Comparison of ENCODE assay signal across 21 cellular contexts in the genomic region with DNA sequence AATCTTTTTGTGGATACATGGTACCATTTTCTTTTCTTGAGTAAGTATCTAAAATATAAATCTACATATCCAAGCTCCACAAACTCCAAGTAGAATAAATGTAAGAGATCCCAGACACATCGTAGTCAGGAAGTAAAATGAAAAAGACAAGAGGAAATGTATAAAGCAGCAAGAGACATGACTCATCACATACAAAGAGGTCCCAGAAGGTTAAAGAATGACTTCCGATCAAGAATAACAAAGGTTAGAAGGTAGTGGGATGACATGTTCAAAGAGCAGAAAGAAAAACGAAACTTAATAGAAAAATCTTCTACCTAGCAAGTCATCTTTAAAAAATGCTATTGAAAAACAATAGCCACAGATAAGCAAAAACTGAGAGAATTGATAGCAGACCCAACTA.
A peak's percentile ranks its signal among the peaks of the same experiment; 100 is the strongest.
DNase-seq lines count a peak whose midpoint lies in the region; FAIRE-seq and TF ChIP-seq lines count a peak whose summit lies in the region.
"Had no signal": no experiment of that assay in that cellular context is flagged by ENCODE, and none has a peak within 500 bp of the region (broad histone marks: within the 10 kb centered on the region; RNA-seq: fewer than 3 reads in every experiment).

No MANE protein-coding gene starts in this region.

- no peak overlapping the region for H3K4me3 Mint-ChIP-seq in nephron progenitor cell

- H3K27ac Mint-ChIP-seq in nephron progenitor cell, result no peak overlapping the region

- CTCF ChIA-PET in A673 (lab: Charles Lee), result interaction anchor here (0.6 kb wide), 1 partner anchor 144 kb away, joined by 3 read pairs; no protein-coding TSS in a partner anchor

- no peak for FAIRE-seq in GM12891 (lab: Jason Lieb, UNC)
- FAIRE-seq: GM19239, HTR-8/SVneo had no signal

- POLR2A ChIA-PET in A673 (lab: Charles Lee; ENCODE audit: low non-redundant PET), result no interaction called here

- H3K36me3 ChIP-seq in A673 (ENCODE audit: insufficient read depth, low read length, poor library complexity, severe bottlenecking), result no peaks in the 10 kb centered on the region
- H3K36me3 ChIP-seq: Peyer's patch had no signal

- H3K36me3 Mint-ChIP-seq in nephron progenitor cell (ENCODE audit: low read depth), result peaks cover 7% of the 10 kb centered on the region

- H3K4me1 Mint-ChIP-seq in nephron progenitor cell, result no peaks in the 10 kb centered on the region

- H3K4me3 ChIP-seq in A673 (ENCODE audit: low read depth, low read length, poor library complexity, severe bottlenecking) (no peak overlapping the region), NB4 (ENCODE audit: low read depth, low read length) (no peak overlapping the region)
- H3K4me3 ChIP-seq: Peyer's patch had no signal

- peaks cover 28% of the 10 kb centered on the region for H3K9me3 Mint-ChIP-seq in nephron progenitor cell

- TF ChIP-seq CTCF in A673 (conservative IDR thresholded peaks at IDR 0.05; ENCODE audit: low read depth, low read length), result no peak
- no peak for TF ChIP-seq CTCF in NB4 (IDR thresholded peaks at IDR 0.05; ENCODE audit: low read depth, low read length)
- no peak for TF ChIP-seq CTCF in nephron progenitor cell (IDR thresholded peaks at IDR 0.05)

- H3K27ac ChIP-seq in A673 (ENCODE audit: low read depth, low read length, poor library complexity, severe bottlenecking), result no peak overlapping the region
- H3K27ac ChIP-seq: C4-2B, Peyer's patch had no signal

- peaks cover 5% of the 10 kb centered on the region for H3K4me1 ChIP-seq in A673 (ENCODE audit: insufficient read depth, low read length, poor library complexity, severe bottlenecking)
- H3K4me1 ChIP-seq: Peyer's patch had no signal

- H3K9me3 ChIP-seq in A673 (ENCODE audit: low read depth, low read length, poor library complexity, severe bottlenecking), result peaks cover 14% of the 10 kb centered on the region
- H3K9me3 ChIP-seq: Peyer's patch had no signal

- H3K27me3 ChIP-seq in A673 (replicated peaks; ENCODE audit: insufficient read depth, low read depth, low read length, poor library complexity), result no peaks in the 10 kb centered on the region
- H3K27me3 ChIP-seq: Peyer's patch had no signal

- intact Hi-C loops in A673 (cut with micrococcal nuclease; ENCODE audit: unreplicated experiment), result no loop called here

- peak; percentile 71 for DNase-seq in A673 (ENCODE audit: low spot score)
- peak; percentile 44 for DNase-seq in NB4 (ENCODE audit: low read depth)
- peak; percentile 10 to 55 for DNase-seq in dermis microvascular lymphatic vessel endothelial cell (ENCODE audit: low read depth in 2 of 2)
- peak; percentile 29 to 35 for DNase-seq in lung microvascular endothelial cell (ENCODE audit: low read depth in 2 of 2)
- no peak for DNase-seq in NCI-H345 treated with DMSO at 0.1 percent for 48 hours (lab: John Stamatoyannopoulos, UW; ENCODE audit: unreplicated experiment)
- DNase-seq in GM12891 (ENCODE audit: insufficient read length, low spot score), result no peak
- DNase-seq in nephron progenitor cell, result no peak
- DNase-seq in NCI-H2107 (lab: John Stamatoyannopoulos, UW), result no peak
- DNase-seq: DMS 273 treated with DMSO at 0.1 percent for 48 hours, H7, MV-4-11, NCI-H1417 treated with DMSO at 0.1 percent for 48 hours, NCI-H1930, NCI-H2171 treated with DMSO at 0.1 percent for 48 hours, NCI-H510A treated with DMSO at 0.1 percent for 48 hours, NCI-H82, Peyer's patch, SHP77 had no signal

- H3K27me3 Mint-ChIP-seq in nephron progenitor cell (ENCODE audit: low read depth, poor library complexity), result no peaks in the 10 kb centered on the region

- BruUV-seq in A673 (replicated peaks; lab: Mats Ljungman, UMichigan), result no TSS peak

- TF ChIP-seq POLR2A in NB4 (IDR thresholded peaks at IDR 0.05; ENCODE audit: extremely low read depth, insufficient read length) (no peak), GM12891 (IDR thresholded peaks at IDR 0.05; ENCODE audit: low read depth, low read length) (no peak)

TF ChIP-seq in GM12891, 5 proteins besides CTCF, POLR2A, EP300 and RAD21:
- TF ChIP-seq TAF1 (IDR thresholded peaks at IDR 0.05; ENCODE audit: low read depth, low read length) (no peak), POU2F2 (IDR thresholded peaks at IDR 0.05; ENCODE audit: low read depth, low read length) (no peak), POLR2AphosphoS5 (IDR thresholded peaks at IDR 0.05; ENCODE audit: low read depth, low read length) (no peak), PAX5 (IDR thresholded peaks at IDR 0.05; ENCODE audit: insufficient read depth, low read length, severe bottlenecking) (no peak), SPI1 (IDR thresholded peaks at IDR 0.05; ENCODE audit: low read depth, low read length) (no peak)
TF ChIP-seq in GM12891: peak in this region for 0.

Comparison
In these comparisons a context has a peak if more than half of its experiments do, and no peak if none do; other contexts are left out.
1. DNase-seq: peak in A673 (single experiment), NB4 (single experiment), dermis microvascular lymphatic vessel endothelial cell (2 of 2) and lung microvascular endothelial cell (2 of 2); none in NCI-H345 treated with DMSO at 0.1 percent for 48 hours (single experiment), GM12891 (single experiment), nephron progenitor cell (single experiment) and NCI-H2107 (single experiment).